ENCODE assay signal across 18 cellular contexts in genomic region chr2:26670171-26670570, GRCh38. TPM values are rescaled to one million over a fixed set of nuclear protein-coding genes. Genes with fewer than 3 reads are reported as not detected.
A peak's percentile ranks its signal among the peaks of the same experiment; 100 is the strongest.
DNase-seq lines count a peak whose midpoint lies in the region; ATAC-seq and TF ChIP-seq lines count a peak whose summit lies in the region.
"Had no signal": no experiment of that assay in that cellular context is flagged by ENCODE, and none has a peak within 500 bp of the region (broad histone marks: within the 10 kb centered on the region; RNA-seq: fewer than 3 reads in every experiment).

No MANE protein-coding gene starts in this region.

- H3K27ac Mint-ChIP-seq in chondrocyte (ENCODE audit: unreplicated experiment) (no peak overlapping the region), nephron progenitor cell (peak overlapping the region; percentile 22)
- H3K27ac Mint-ChIP-seq: activated B cell treated with CpG ODN at 0.5 μM for 24 hours, immature natural killer cell had no signal

- peak; percentile 40 for DNase-seq in A673 (ENCODE audit: low spot score)
- DNase-seq in MG63, result peak; percentile 70
- peak; percentile 34 for DNase-seq in chondrocyte (ENCODE audit: low spot score)
- DNase-seq in nephron progenitor cell, result no peak
- no peak for DNase-seq in body of pancreas
- DNase-seq in NCI-H1930 (lab: John Stamatoyannopoulos, UW), result no peak
- DNase-seq in mesenchymal stem cell, result no peak
- no peak for DNase-seq in SIG-M5 treated with dmso at 0.1 percent for 504 hours (lab: John Stamatoyannopoulos, UW; ENCODE audit: unreplicated experiment)
- DNase-seq: activated B cell treated with CpG ODN at 0.5 μM for 24 hours, activated gamma-delta T cell, immature natural killer cell, NCI-H187 treated with DMSO at 0.1 percent for 48 hours, NCI-H526, pancreas, substantia nigra had no signal

- TF ChIP-seq CTCF in A673 (conservative IDR thresholded peaks at IDR 0.05; ENCODE audit: low read depth, low read length) (no peak), chondrocyte (IDR thresholded peaks at IDR 0.05) (no peak), nephron progenitor cell (IDR thresholded peaks at IDR 0.05) (no peak), body of pancreas (IDR thresholded peaks at IDR 0.05) (no peak)

- peaks cover 2% of the 10 kb centered on the region for H3K36me3 Mint-ChIP-seq in chondrocyte (ENCODE audit: low read depth)
- H3K36me3 Mint-ChIP-seq in nephron progenitor cell (ENCODE audit: low read depth), result no peaks in the 10 kb centered on the region

- H3K4me3 Mint-ChIP-seq in chondrocyte (ENCODE audit: unreplicated experiment) (no peak overlapping the region), nephron progenitor cell (no peak overlapping the region)
- H3K4me3 Mint-ChIP-seq: activated B cell treated with CpG ODN at 0.5 μM for 24 hours, immature natural killer cell had no signal

- H3K27me3 Mint-ChIP-seq in chondrocyte (ENCODE audit: low read depth), result peaks cover 42% of the 10 kb centered on the region
- peaks cover 12% of the 10 kb centered on the region for H3K27me3 Mint-ChIP-seq in nephron progenitor cell (ENCODE audit: low read depth, poor library complexity)

- H3K14ac ChIP-seq in mesenchymal stem cell (ENCODE audit: low read length in 2 of 2), result no peak overlapping the region

- H3K4me3 ChIP-seq in A673 (ENCODE audit: low read depth, low read length, poor library complexity, severe bottlenecking) (no peak overlapping the region), MG63 (no peak overlapping the region), body of pancreas (no peak overlapping the region), mesenchymal stem cell (ENCODE audit: insufficient read depth in 1 of 2, low read depth in 1 of 2, low read length in 2 of 2) (no peak overlapping the region)
- H3K4me3 ChIP-seq: breast epithelium, pancreas, Peyer's patch had no signal

- no peak overlapping the region for H2BK12ac ChIP-seq in mesenchymal stem cell (ENCODE audit: low read length in 2 of 2)

- no peak overlapping the region for H2AK5ac ChIP-seq in mesenchymal stem cell (ENCODE audit: low read length, severe bottlenecking)

- no peak overlapping the region for H3K18ac ChIP-seq in mesenchymal stem cell (ENCODE audit: low read depth in 1 of 2, low read length in 2 of 2)

- H4K91ac ChIP-seq in mesenchymal stem cell (ENCODE audit: low read length), result no peak overlapping the region

- H3K9me3 Mint-ChIP-seq in chondrocyte (ENCODE audit: low read depth) (peaks cover 3% of the 10 kb centered on the region), nephron progenitor cell (peaks cover 10% of the 10 kb centered on the region)
- H3K9me3 Mint-ChIP-seq: activated B cell treated with CpG ODN at 0.5 μM for 24 hours, immature natural killer cell had no signal

- WGBS in body of pancreas, 2 donors, result 61 to 65% methylated on average over 3 of the region's 3 CpGs
- WGBS in mesenchymal stem cell, result 25% methylated on average over 1 of the region's 3 CpGs

- H4K8ac ChIP-seq in mesenchymal stem cell (ENCODE audit: low read length), result no peak overlapping the region

- POLR2A ChIA-PET in A673 (lab: Charles Lee; ENCODE audit: low non-redundant PET), result no interaction called here

- no TSS peak for BruUV-seq in A673 (replicated peaks; lab: Mats Ljungman, UMichigan)

- H2BK15ac ChIP-seq in mesenchymal stem cell (ENCODE audit: low read depth, poor library complexity, severe bottlenecking), result no peak overlapping the region

- H3K36me3 ChIP-seq in A673 (ENCODE audit: insufficient read depth, low read length, poor library complexity, severe bottlenecking) (no peaks in the 10 kb centered on the region), MG63 (no peaks in the 10 kb centered on the region), body of pancreas (replicated peaks in 1 of 2; ENCODE audit: insufficient read depth in 1 of 2, low read depth in 2 of 2) (no peaks in the 10 kb centered on the region), mesenchymal stem cell (ENCODE audit: control insufficient read depth in 1 of 2, insufficient read depth in 2 of 2, low read depth in 1 of 2, low read length in 2 of 2) (no peaks in the 10 kb centered on the region)
- H3K36me3 ChIP-seq: breast epithelium, pancreas, Peyer's patch had no signal

- TF ChIP-seq POLR2A in body of pancreas (IDR thresholded peaks at IDR 0.05), result no peak

- H3K27ac ChIP-seq in A673 (ENCODE audit: low read depth, low read length, poor library complexity, severe bottlenecking), result no peak overlapping the region
- H3K27ac ChIP-seq in body of pancreas, result no peak overlapping the region
- no peak overlapping the region for H3K27ac ChIP-seq in mesenchymal stem cell (ENCODE audit: low read length, poor library complexity, severe bottlenecking)
- H3K27ac ChIP-seq: breast epithelium, pancreas, Peyer's patch had no signal

- H3K27me3 ChIP-seq in A673 (replicated peaks; ENCODE audit: insufficient read depth, low read depth, low read length, poor library complexity) (no peaks in the 10 kb centered on the region), MG63 (no peaks in the 10 kb centered on the region), body of pancreas (no peaks in the 10 kb centered on the region), mesenchymal stem cell (ENCODE audit: control insufficient read depth in 1 of 2, insufficient read depth in 1 of 2, low read length in 2 of 2) (peaks cover 30 to 69% of the 10 kb centered on the region in 2 experiments)
- H3K27me3 ChIP-seq: breast epithelium, pancreas, Peyer's patch had no signal

- no peaks in the 10 kb centered on the region for H3K9me3 ChIP-seq in A673 (ENCODE audit: low read depth, low read length, poor library complexity, severe bottlenecking)
- H3K9me3 ChIP-seq in MG63, result no peaks in the 10 kb centered on the region; the same call in 1 of the 2 replicates
- no peaks in the 10 kb centered on the region for H3K9me3 ChIP-seq in body of pancreas
- H3K9me3 ChIP-seq in mesenchymal stem cell (ENCODE audit: control insufficient read depth, low read length), result no peaks in the 10 kb centered on the region
- H3K9me3 ChIP-seq: breast epithelium, pancreas, Peyer's patch had no signal

- no peak overlapping the region for H2BK120ac ChIP-seq in mesenchymal stem cell (ENCODE audit: low read depth, low read length)

- H3K4ac ChIP-seq in mesenchymal stem cell (ENCODE audit: low read depth in 1 of 2, low read length in 2 of 2), result no peak overlapping the region

- peaks cover 3% of the 10 kb centered on the region for H3K4me1 ChIP-seq in A673 (ENCODE audit: insufficient read depth, low read length, poor library complexity, severe bottlenecking)
- no peaks in the 10 kb centered on the region for H3K4me1 ChIP-seq in body of pancreas
- no peaks in the 10 kb centered on the region for H3K4me1 ChIP-seq in mesenchymal stem cell (ENCODE audit: control insufficient read depth, insufficient read depth, low read depth, low read length)
- H3K4me1 ChIP-seq: breast epithelium, pancreas, Peyer's patch had no signal

- CTCF ChIA-PET in A673 (lab: Charles Lee), result no interaction called here

- no peak overlapping the region for H3K4me2 ChIP-seq in mesenchymal stem cell (ENCODE audit: low read length, poor library complexity, severe bottlenecking)

- no peak overlapping the region for H3K23ac ChIP-seq in mesenchymal stem cell (ENCODE audit: low read length in 2 of 2)

- no peak overlapping the region for H2AFZ ChIP-seq in mesenchymal stem cell (ENCODE audit: low read depth, low read length)

- H3K4me1 Mint-ChIP-seq in chondrocyte (ENCODE audit: low read depth) (peaks cover 6% of the 10 kb centered on the region), nephron progenitor cell (peaks cover 30% of the 10 kb centered on the region)
- H3K4me1 Mint-ChIP-seq: activated B cell treated with CpG ODN at 0.5 μM for 24 hours had no signal

- no peak for ATAC-seq in body of pancreas
- ATAC-seq: pancreas had no signal

- H3K9ac ChIP-seq in mesenchymal stem cell (ENCODE audit: low read length), result no peak overlapping the region

- H2BK5ac ChIP-seq in mesenchymal stem cell (ENCODE audit: low read depth, low read length, poor library complexity, severe bottlenecking), result no peak overlapping the region

- no peaks in the 10 kb centered on the region for H3K79me1 ChIP-seq in mesenchymal stem cell (replicated peaks; ENCODE audit: low read length, poor library complexity, severe bottlenecking)

- intact Hi-C loops in A673 (cut with micrococcal nuclease; ENCODE audit: unreplicated experiment) (no loop called here), body of pancreas (cut with DNase I) (loop anchor here (5.0 kb wide), 1 partner anchor 53 kb away; no protein-coding TSS in a partner anchor)

RNA-seq across cellular contexts. Expression of gene KCNK3, which starts 22.4 kb away (rescaled TPM):
- total RNA-seq in A673 (2021), result 0.13 and 0.31 TPM in 2 replicates
- total RNA-seq in MG63 (2014; rRNA removed; shearing (Covaris generic); ENCODE audit: low replicate concordance), result 0.69 TPM in 1 of 2 replicates, not detected in the other
- 0.77 to 2.9 TPM (median 2.8 TPM) in 3 replicates for total RNA-seq in chondrocyte
- 10 to 100 TPM; 10.5 to 20.5 TPM for total RNA-seq in body of pancreas
- 0.52 TPM for polyA plus RNA-seq in mesenchymal stem cell (2013, experiment 1 of 2)
- polyA plus RNA-seq in mesenchymal stem cell (2013, experiment 2 of 2), result 0.53 TPM
- total RNA-seq: activated B cell treated with CpG ODN at 0.5 μM for 24 hours, G401 had no signal
- polyA plus RNA-seq: immature natural killer cell had no signal

RNA-seq across cellular contexts. Expression of gene CIB4, which starts 29.0 kb away (rescaled TPM):
- total RNA-seq in A673 (2021), result not detected in 2 replicates
- not detected in 2 replicates for total RNA-seq in MG63 (2014; rRNA removed; shearing (Covaris generic); ENCODE audit: low replicate concordance)
- total RNA-seq in chondrocyte, result not detected in 3 replicates
- total RNA-seq in body of pancreas, result not detected
- polyA plus RNA-seq in mesenchymal stem cell (2013, experiment 1 of 2), result 0.08 TPM
- not detected for polyA plus RNA-seq in mesenchymal stem cell (2013, experiment 2 of 2)
- total RNA-seq: activated B cell treated with CpG ODN at 0.5 μM for 24 hours, breast epithelium, G401, Peyer's patch had no signal
- polyA plus RNA-seq: immature natural killer cell had no signal

Comparison
In these comparisons a context has a peak if more than half of its experiments do, and no peak if none do; other contexts are left out.
1. DNase-seq: peak in A673 (single experiment), MG63 (single experiment) and chondrocyte (single experiment); none in nephron progenitor cell (single experiment), body of pancreas (0 of 4), NCI-H1930 (0 of 2), mesenchymal stem cell (single experiment) and SIG-M5 treated with dmso at 0.1 percent for 504 hours (single experiment).